Comparison of ENCODE assay signal across 1 cellular context in the genomic region with DNA sequence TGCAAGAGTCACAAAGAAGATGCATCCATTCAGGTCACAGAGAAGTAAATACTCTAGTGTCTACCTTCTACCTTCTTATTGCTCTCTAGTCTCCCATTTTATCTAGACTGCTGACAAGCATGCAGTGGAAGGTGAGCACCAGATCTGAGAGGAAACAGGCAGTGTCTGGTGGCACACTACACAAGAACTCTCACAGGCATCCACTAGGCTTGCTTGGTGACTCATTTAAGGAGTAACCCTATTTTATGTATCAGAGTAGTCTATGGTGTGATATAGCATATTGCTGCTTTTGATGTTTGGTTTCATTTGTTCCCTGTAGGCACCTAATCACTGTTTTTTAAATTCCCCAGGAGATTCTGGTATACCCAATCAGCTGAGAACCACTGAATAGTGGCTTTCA.
TF ChIP-seq lines count a peak whose summit lies in the region.

No MANE protein-coding gene starts in this region.

TF ChIP-seq in GM12878, 131 proteins besides CTCF, POLR2A, EP300 and RAD21 (continued from another document):
- TF ChIP-seq, protein P1, sequence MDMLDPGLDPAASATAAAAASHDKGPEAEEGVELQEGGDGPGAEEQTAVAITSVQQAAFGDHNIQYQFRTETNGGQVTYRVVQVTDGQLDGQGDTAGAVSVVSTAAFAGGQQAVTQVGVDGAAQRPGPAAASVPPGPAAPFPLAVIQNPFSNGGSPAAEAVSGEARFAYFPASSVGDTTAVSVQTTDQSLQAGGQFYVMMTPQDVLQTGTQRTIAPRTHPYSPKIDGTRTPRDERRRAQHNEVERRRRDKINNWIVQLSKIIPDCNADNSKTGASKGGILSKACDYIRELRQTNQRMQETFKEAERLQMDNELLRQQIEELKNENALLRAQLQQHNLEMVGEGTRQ (IDR thresholded peaks at IDR 0.05; ENCODE audit: borderline replicate concordance, low read depth, low read length) = no peak
- TF ChIP-seq, protein P2, sequence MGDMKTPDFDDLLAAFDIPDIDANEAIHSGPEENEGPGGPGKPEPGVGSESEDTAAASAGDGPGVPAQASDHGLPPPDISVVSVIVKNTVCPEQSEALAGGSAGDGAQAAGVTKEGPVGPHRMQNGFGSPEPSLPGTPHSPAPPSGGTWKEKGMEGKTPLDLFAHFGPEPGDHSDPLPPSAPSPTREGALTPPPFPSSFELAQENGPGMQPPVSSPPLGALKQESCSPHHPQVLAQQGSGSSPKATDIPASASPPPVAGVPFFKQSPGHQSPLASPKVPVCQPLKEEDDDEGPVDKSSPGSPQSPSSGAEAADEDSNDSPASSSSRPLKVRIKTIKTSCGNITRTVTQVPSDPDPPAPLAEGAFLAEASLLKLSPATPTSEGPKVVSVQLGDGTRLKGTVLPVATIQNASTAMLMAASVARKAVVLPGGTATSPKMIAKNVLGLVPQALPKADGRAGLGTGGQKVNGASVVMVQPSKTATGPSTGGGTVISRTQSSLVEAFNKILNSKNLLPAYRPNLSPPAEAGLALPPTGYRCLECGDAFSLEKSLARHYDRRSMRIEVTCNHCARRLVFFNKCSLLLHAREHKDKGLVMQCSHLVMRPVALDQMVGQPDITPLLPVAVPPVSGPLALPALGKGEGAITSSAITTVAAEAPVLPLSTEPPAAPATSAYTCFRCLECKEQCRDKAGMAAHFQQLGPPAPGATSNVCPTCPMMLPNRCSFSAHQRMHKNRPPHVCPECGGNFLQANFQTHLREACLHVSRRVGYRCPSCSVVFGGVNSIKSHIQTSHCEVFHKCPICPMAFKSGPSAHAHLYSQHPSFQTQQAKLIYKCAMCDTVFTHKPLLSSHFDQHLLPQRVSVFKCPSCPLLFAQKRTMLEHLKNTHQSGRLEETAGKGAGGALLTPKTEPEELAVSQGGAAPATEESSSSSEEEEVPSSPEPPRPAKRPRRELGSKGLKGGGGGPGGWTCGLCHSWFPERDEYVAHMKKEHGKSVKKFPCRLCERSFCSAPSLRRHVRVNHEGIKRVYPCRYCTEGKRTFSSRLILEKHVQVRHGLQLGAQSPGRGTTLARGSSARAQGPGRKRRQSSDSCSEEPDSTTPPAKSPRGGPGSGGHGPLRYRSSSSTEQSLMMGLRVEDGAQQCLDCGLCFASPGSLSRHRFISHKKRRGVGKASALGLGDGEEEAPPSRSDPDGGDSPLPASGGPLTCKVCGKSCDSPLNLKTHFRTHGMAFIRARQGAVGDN (IDR thresholded peaks at IDR 0.05) = no peak
- TF ChIP-seq, protein P3, sequence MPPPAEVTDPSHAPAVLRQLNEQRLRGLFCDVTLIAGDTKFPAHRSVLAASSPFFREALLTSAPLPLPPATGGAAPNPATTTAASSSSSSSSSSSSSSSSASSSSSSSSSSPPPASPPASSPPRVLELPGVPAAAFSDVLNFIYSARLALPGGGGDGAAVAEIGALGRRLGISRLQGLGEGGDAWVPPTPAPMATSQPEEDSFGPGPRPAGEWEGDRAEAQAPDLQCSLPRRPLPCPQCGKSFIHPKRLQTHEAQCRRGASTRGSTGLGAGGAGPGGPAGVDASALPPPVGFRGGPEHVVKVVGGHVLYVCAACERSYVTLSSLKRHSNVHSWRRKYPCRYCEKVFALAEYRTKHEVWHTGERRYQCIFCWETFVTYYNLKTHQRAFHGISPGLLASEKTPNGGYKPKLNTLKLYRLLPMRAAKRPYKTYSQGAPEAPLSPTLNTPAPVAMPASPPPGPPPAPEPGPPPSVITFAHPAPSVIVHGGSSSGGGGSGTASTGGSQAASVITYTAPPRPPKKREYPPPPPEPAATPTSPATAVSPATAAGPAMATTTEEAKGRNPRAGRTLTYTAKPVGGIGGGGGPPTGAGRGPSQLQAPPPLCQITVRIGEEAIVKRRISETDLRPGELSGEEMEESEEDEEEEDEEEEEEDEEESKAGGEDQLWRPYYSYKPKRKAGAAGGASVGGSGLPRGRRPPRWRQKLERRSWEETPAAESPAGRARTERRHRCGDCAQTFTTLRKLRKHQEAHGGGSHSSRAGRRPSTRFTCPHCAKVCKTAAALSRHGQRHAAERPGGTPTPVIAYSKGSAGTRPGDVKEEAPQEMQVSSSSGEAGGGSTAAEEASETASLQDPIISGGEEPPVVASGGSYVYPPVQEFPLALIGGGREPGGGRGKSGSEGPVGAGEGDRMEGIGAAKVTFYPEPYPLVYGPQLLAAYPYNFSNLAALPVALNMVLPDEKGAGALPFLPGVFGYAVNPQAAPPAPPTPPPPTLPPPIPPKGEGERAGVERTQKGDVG (CRISPR knock-in tag; IDR thresholded peaks at IDR 0.05) = no peak
- TF ChIP-seq SMC3 (IDR thresholded peaks at IDR 0.05; ENCODE audit: borderline replicate concordance, low read length) (no peak), EGR1 (IDR thresholded peaks at IDR 0.05; ENCODE audit: borderline replicate concordance in 1 of 2, low read depth in 2 of 2, low read length in 2 of 2) (no peak), IKZF1 (conservative IDR thresholded peaks at IDR 0.05) (no peak), RUNX3 (IDR thresholded peaks at IDR 0.05; ENCODE audit: low read length) (no peak), WRNIP1 (IDR thresholded peaks at IDR 0.05; ENCODE audit: borderline replicate concordance, low read depth, low read length) (no peak), MEF2A (IDR thresholded peaks at IDR 0.05; ENCODE audit: insufficient read depth, low read depth, low read length) (no peak), MEF2B (IDR thresholded peaks at IDR 0.05; ENCODE audit: partially characterized antibody, poor library complexity, severe bottlenecking) (no peak), RB1 (IDR thresholded peaks at IDR 0.05; ENCODE audit: borderline replicate concordance) (no peak), NR2C1 (IDR thresholded peaks at IDR 0.05) (no peak), ZNF207 (IDR thresholded peaks at IDR 0.05; ENCODE audit: borderline replicate concordance) (no peak), PAX8 (IDR thresholded peaks at IDR 0.05) (no peak)
- TF ChIP-seq, protein P4, sequence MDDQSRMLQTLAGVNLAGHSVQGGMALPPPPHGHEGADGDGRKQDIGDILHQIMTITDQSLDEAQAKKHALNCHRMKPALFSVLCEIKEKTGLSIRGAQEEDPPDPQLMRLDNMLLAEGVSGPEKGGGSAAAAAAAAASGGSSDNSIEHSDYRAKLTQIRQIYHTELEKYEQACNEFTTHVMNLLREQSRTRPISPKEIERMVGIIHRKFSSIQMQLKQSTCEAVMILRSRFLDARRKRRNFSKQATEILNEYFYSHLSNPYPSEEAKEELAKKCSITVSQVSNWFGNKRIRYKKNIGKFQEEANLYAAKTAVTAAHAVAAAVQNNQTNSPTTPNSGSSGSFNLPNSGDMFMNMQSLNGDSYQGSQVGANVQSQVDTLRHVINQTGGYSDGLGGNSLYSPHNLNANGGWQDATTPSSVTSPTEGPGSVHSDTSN (IDR thresholded peaks at IDR 0.05; ENCODE audit: insufficient replicate concordance, low read depth, low read length) = no peak
- TF ChIP-seq, protein P5, sequence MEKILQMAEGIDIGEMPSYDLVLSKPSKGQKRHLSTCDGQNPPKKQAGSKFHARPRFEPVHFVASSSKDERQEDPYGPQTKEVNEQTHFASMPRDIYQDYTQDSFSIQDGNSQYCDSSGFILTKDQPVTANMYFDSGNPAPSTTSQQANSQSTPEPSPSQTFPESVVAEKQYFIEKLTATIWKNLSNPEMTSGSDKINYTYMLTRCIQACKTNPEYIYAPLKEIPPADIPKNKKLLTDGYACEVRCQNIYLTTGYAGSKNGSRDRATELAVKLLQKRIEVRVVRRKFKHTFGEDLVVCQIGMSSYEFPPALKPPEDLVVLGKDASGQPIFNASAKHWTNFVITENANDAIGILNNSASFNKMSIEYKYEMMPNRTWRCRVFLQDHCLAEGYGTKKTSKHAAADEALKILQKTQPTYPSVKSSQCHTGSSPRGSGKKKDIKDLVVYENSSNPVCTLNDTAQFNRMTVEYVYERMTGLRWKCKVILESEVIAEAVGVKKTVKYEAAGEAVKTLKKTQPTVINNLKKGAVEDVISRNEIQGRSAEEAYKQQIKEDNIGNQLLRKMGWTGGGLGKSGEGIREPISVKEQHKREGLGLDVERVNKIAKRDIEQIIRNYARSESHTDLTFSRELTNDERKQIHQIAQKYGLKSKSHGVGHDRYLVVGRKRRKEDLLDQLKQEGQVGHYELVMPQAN (conservative IDR thresholded peaks at IDR 0.05) = no peak
TF ChIP-seq in GM12878: peak in this region for 0.
